In genomic region chr7:137886266-137886665, GRCh38 we compare ENCODE assay signal across 18 cellular contexts. TPM values are rescaled to one million over a fixed set of nuclear protein-coding genes. Genes with fewer than 3 reads are reported as not detected.
DNase-seq lines count a peak whose midpoint lies in the region; ATAC-seq, FAIRE-seq and TF ChIP-seq lines count a peak whose summit lies in the region.
"Had no signal": no experiment of that assay in that cellular context is flagged by ENCODE, and none has a peak within 500 bp of the region (broad histone marks: within the 10 kb centered on the region; RNA-seq: fewer than 3 reads in every experiment).

No MANE protein-coding gene starts in this region.

- H3K27me3 ChIP-seq in breast epithelium = no peaks in the 10 kb centered on the region
- no peaks in the 10 kb centered on the region for H3K27me3 ChIP-seq in pancreas
- H3K27me3 ChIP-seq: MG63, Peyer's patch, spleen had no signal

- WGBS in pancreas, 2 donors = 80 to 93% methylated on average over 3 of the region's 3 CpGs

- no peaks in the 10 kb centered on the region for H3K9me3 Mint-ChIP-seq in natural killer cell treated with Interleukin-12 subunit alpha and Interleukin-12 subunit beta and Interleukin-15 and Interleukin-18, amount 100 ng/mL, for 72 hours
- H3K9me3 Mint-ChIP-seq in natural killer cell (no peaks in the 10 kb centered on the region), nephron progenitor cell (peaks cover 18% of the 10 kb centered on the region)

- peak overlapping the region; percentile 0 to 23 for H3K27ac Mint-ChIP-seq in natural killer cell treated with Interleukin-12 subunit alpha and Interleukin-12 subunit beta and Interleukin-15 and Interleukin-18, amount 100 ng/mL, for 72 hours
- H3K27ac Mint-ChIP-seq in natural killer cell (no peak overlapping the region), nephron progenitor cell (peak overlapping the region; percentile 37)

- no peak for FAIRE-seq in pancreas (lab: Jason Lieb, UNC)

- H3K27me3 Mint-ChIP-seq in natural killer cell treated with Interleukin-12 subunit alpha and Interleukin-12 subunit beta and Interleukin-15 and Interleukin-18, amount 100 ng/mL, for 72 hours = no peaks in the 10 kb centered on the region
- H3K27me3 Mint-ChIP-seq in natural killer cell (ENCODE audit: low read depth in 2 of 2) (no peaks in the 10 kb centered on the region), nephron progenitor cell (ENCODE audit: low read depth, poor library complexity) (no peaks in the 10 kb centered on the region)

- peak overlapping the region; percentile 66 to 68 for H3K27ac ChIP-seq in breast epithelium
- no peak overlapping the region for H3K27ac ChIP-seq in pancreas
- H3K27ac ChIP-seq in coronary artery = no peak overlapping the region
- H3K27ac ChIP-seq: Peyer's patch, spleen, VCaP had no signal

- H3K4me3 Mint-ChIP-seq in natural killer cell treated with Interleukin-12 subunit alpha and Interleukin-12 subunit beta and Interleukin-15 and Interleukin-18, amount 100 ng/mL, for 72 hours = no peak overlapping the region
- H3K4me3 Mint-ChIP-seq in natural killer cell = no peak overlapping the region
- no peak overlapping the region for H3K4me3 Mint-ChIP-seq in nephron progenitor cell

- peaks cover 6% of the 10 kb centered on the region for H3K36me3 Mint-ChIP-seq in natural killer cell treated with Interleukin-12 subunit alpha and Interleukin-12 subunit beta and Interleukin-15 and Interleukin-18, amount 100 ng/mL, for 72 hours
- no peaks in the 10 kb centered on the region for H3K36me3 Mint-ChIP-seq in natural killer cell
- H3K36me3 Mint-ChIP-seq in nephron progenitor cell (ENCODE audit: low read depth) = peaks cover 81% of the 10 kb centered on the region

- intact Hi-C loops in natural killer cell (cut with micrococcal nuclease) = no loop called here
- intact Hi-C loops in breast epithelium (cut with DNase I; ENCODE audit: low total_unique reads) = no loop called here
- intact Hi-C loops in pancreas (cut with DNase I) = no loop called here

- no peak for ATAC-seq in natural killer cell treated with Interleukin-12 subunit alpha and Interleukin-12 subunit beta and Interleukin-15 and Interleukin-18, amount 100 ng/mL, for 72 hours
- ATAC-seq in natural killer cell = no peak
- no peak for ATAC-seq in pancreas

- no peak for TF ChIP-seq POLR2A in breast epithelium (IDR thresholded peaks at IDR 0.05)

- H3K36me3 ChIP-seq in breast epithelium (peaks cover 22% of the 10 kb centered on the region), pancreas (peaks cover 5 to 45% (median 26%) of the 10 kb centered on the region in 3 donors)

- TF ChIP-seq CTCF in natural killer cell (IDR thresholded peaks at IDR 0.05) (no peak), breast epithelium (IDR thresholded peaks at IDR 0.05) (no peak), nephron progenitor cell (IDR thresholded peaks at IDR 0.05) (no peak), pancreas (IDR thresholded peaks at IDR 0.05) (no peak), coronary artery (IDR thresholded peaks at IDR 0.05) (no peak)

- H3K4me1 ChIP-seq in breast epithelium = no peaks in the 10 kb centered on the region
- peaks cover 0 to 7% (median 0%) of the 10 kb centered on the region in 3 donors for H3K4me1 ChIP-seq in pancreas
- H3K4me1 ChIP-seq: Peyer's patch, spleen had no signal

- no peak for DNase-seq in natural killer cell treated with Interleukin-12 subunit alpha and Interleukin-12 subunit beta and Interleukin-15 and Interleukin-18, amount 100 ng/mL, for 72 hours (ENCODE audit: low spot score)
- DNase-seq in natural killer cell (no peak), breast epithelium (ENCODE audit: low spot score in 2 of 2) (no peak), nephron progenitor cell (no peak), putamen (ENCODE audit: low spot score) (no peak), pancreas (no peak), HT-29 (ENCODE audit: low spot score) (no peak), coronary artery (ENCODE audit: low spot score) (no peak)
- DNase-seq: effector CD8-positive, alpha-beta T cell; MG63; NCI-H1694 treated with DMSO at 0.1 percent for 48 hours; NCI-H526 treated with DMSO at 0.1 percent for 48 hours; nucleus accumbens; Peyer's patch; spleen; substantia nigra; SW 1271 had no signal

- no peak overlapping the region for H3K4me3 ChIP-seq in breast epithelium
- H3K4me3 ChIP-seq in pancreas = no peak overlapping the region
- no peak overlapping the region for H3K4me3 ChIP-seq in coronary artery
- H3K4me3 ChIP-seq: MG63, Peyer's patch, spleen had no signal

- H3K4me1 Mint-ChIP-seq in natural killer cell treated with Interleukin-12 subunit alpha and Interleukin-12 subunit beta and Interleukin-15 and Interleukin-18, amount 100 ng/mL, for 72 hours (ENCODE audit: low read depth in 2 of 2) = peaks cover 10 to 19% of the 10 kb centered on the region in 2 donors
- H3K4me1 Mint-ChIP-seq in natural killer cell (peaks cover 5 to 12% of the 10 kb centered on the region in 2 donors), nephron progenitor cell (peaks cover 20% of the 10 kb centered on the region)

- H3K9me3 ChIP-seq in breast epithelium = peaks cover 6 to 9% of the 10 kb centered on the region in 2 donors
- no peaks in the 10 kb centered on the region for H3K9me3 ChIP-seq in pancreas
- H3K9me3 ChIP-seq: MG63, Peyer's patch had no signal

RNA-seq across cellular contexts. Expression of gene DGKI, which starts 39.5 kb away (rescaled TPM):
- 1 to 10 TPM; 1.5 to 4.4 TPM for total RNA-seq in natural killer cell treated with Interleukin-12 subunit alpha and Interleukin-12 subunit beta and Interleukin-15 and Interleukin-18, amount 100 ng/mL, for 72 hours
- total RNA-seq in natural killer cell (under 1 TPM in 1 of 3 donors, not detected in 2; 0.53 TPM), breast epithelium (1 to 10 TPM; 2.7 to 4.1 (median 2.9) TPM), pancreas (under 1 TPM; 0.04 to 0.81 (median 0.19) TPM)
- polyA plus RNA-seq in pancreas = under 1 TPM; 0.05 to 0.15 TPM
- not detected in 2 replicates for total RNA-seq in HT-29 (2014; rRNA removed; shearing (Covaris generic))

Comparison
In these comparisons a context has a peak if more than half of its experiments do, and no peak if none do; other contexts are left out.
1. H3K27ac Mint-ChIP-seq: peak in natural killer cell treated with Interleukin-12 subunit alpha and Interleukin-12 subunit beta and Interleukin-15 and Interleukin-18, amount 100 ng/mL, for 72 hours (2 of 2) and nephron progenitor cell (single experiment); none in natural killer cell (0 of 2).
2. H3K27ac ChIP-seq: peak in breast epithelium (2 of 2); none in pancreas (0 of 4) and coronary artery (0 of 2).